Comparison of ENCODE assay signal across 26 cellular contexts in the genomic region with DNA sequence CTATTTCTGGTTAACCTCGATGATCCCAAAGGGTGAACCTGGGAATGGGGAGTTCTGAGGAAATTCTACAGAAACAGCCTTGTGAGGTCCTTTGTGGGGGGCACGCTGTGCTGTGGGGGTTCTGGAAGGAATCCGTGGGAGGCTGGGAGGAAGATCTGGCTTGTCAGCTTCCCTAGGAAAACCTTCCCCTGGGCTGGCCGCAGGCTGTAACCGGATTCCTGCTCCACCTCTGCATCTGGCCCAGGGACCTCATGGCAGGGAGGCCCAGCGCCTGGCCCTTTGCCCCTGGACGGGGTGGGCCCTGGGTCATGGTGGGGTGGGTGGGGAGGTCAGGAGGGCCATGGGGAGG. TPM values are rescaled to one million over a fixed set of nuclear protein-coding genes. Genes with fewer than 3 reads are reported as not detected.
A peak's percentile ranks its signal among the peaks of the same experiment; 100 is the strongest.
DNase-seq lines count a peak whose midpoint lies in the region; ATAC-seq and TF ChIP-seq lines count a peak whose summit lies in the region.
"Had no signal": no experiment of that assay in that cellular context is flagged by ENCODE, and none has a peak within 500 bp of the region (broad histone marks: within the 10 kb centered on the region; RNA-seq: fewer than 3 reads in every experiment).

No MANE protein-coding gene starts in this region.

- peak; percentile 78 for DNase-seq in ELF-1 (ENCODE audit: low read depth, low spot score)
- DNase-seq in cerebellar cortex (ENCODE audit: low spot score): peak; percentile 54
- DNase-seq in right atrium auricular region (ENCODE audit: low spot score): no peak
- peak; percentile 66 for DNase-seq in sciatic nerve (ENCODE audit: low spot score)
- DNase-seq in naive thymus-derived CD4-positive, alpha-beta T cell: no peak
- no peak for DNase-seq in NCI-H1417 treated with DMSO at 0.1 percent for 48 hours (lab: John Stamatoyannopoulos, UW)
- no peak for DNase-seq in HT-29 (ENCODE audit: low spot score)
- DNase-seq: activated B cell treated with CpG ODN at 0.5 μM for 24 hours; activated naive CD8-positive, alpha-beta T cell treated with anti-CD3 and anti-CD28 coated beads for 36 hours; H9; hypothalamus; left colon; NCI-H1694 treated with DMSO at 0.1 percent for 48 hours; NCI-H446 treated with DMSO at 0.1 percent for 48 hours; ovary; SIG-M5; T-helper 2 cell; upper lobe of left lung had no signal

- CTCF ChIA-PET in naive thymus-derived CD4-positive, alpha-beta T cell (lab: Charles Lee): interaction anchor here (1.0 to 1.7 kb wide), 4 partner anchors 8 to 102 kb away, joined by 3 to 6 read pairs (median 4); no protein-coding TSS in a partner anchor

- H3K27ac Mint-ChIP-seq in naive thymus-derived CD4-positive, alpha-beta T cell: no peak overlapping the region
- H3K27ac Mint-ChIP-seq: activated B cell treated with CpG ODN at 0.5 μM for 24 hours; activated naive CD8-positive, alpha-beta T cell treated with anti-CD3 and anti-CD28 coated beads for 36 hours; activated T-helper 1 cell treated with anti-CD3 and anti-CD28 coated beads, Interleukin-12 subunit alpha, Interleukin-12 subunit beta, Interleukin-2, Interleukin-4 antibody, amounts not matched to agents 30 ng/mL and 10 ng/mL and 1 ng/mL, durations not matched to agents 14 hours and 24 hours and 36 hours; dendritic cell treated with granulocyte-macrophage colony-stimulating factor and Interleukin-4, amounts not matched to agents 40 ng/mL and 50 ng/mL, for 4 days had no signal

- no peaks in the 10 kb centered on the region for H3K36me3 ChIP-seq in right atrium auricular region
- H3K36me3 ChIP-seq in naive thymus-derived CD4-positive, alpha-beta T cell (ENCODE audit: control insufficient read depth in 2 of 3, insufficient read depth in 3 of 3, low read length in 3 of 3): no peaks in the 10 kb centered on the region
- H3K36me3 ChIP-seq: BLaER1 treated with 17β-estradiol and CSF1 and Interleukin-3, amounts not matched to agents 10 nM and 100 nM; ovary; upper lobe of left lung had no signal

- no peak overlapping the region for H3K4me3 ChIP-seq in right atrium auricular region
- no peak overlapping the region for H3K4me3 ChIP-seq in naive thymus-derived CD4-positive, alpha-beta T cell (ENCODE audit: low read length)
- H3K4me3 ChIP-seq: A549; BLaER1 treated with 17β-estradiol and CSF1 and Interleukin-3, amounts not matched to agents 10 nM and 100 nM; ovary; smooth muscle cell; upper lobe of left lung had no signal

- intact Hi-C loops in sciatic nerve (cut with DNase I): no loop called here
- intact Hi-C loops in naive thymus-derived CD4-positive, alpha-beta T cell (cut with micrococcal nuclease): no loop called here

- no peaks in the 10 kb centered on the region for H3K27me3 ChIP-seq in right atrium auricular region
- no peaks in the 10 kb centered on the region for H3K27me3 ChIP-seq in naive thymus-derived CD4-positive, alpha-beta T cell (ENCODE audit: control insufficient read depth in 2 of 2, insufficient read depth in 2 of 2, low read length in 2 of 2)
- H3K27me3 ChIP-seq: BLaER1 treated with 17β-estradiol and CSF1 and Interleukin-3, amounts not matched to agents 10 nM and 100 nM; ovary; upper lobe of left lung had no signal

- H3K4me3 Mint-ChIP-seq in naive thymus-derived CD4-positive, alpha-beta T cell: no peak overlapping the region
- H3K4me3 Mint-ChIP-seq: activated B cell treated with CpG ODN at 0.5 μM for 24 hours; activated naive CD8-positive, alpha-beta T cell treated with anti-CD3 and anti-CD28 coated beads for 36 hours; activated T-helper 1 cell treated with anti-CD3 and anti-CD28 coated beads, Interleukin-12 subunit alpha, Interleukin-12 subunit beta, Interleukin-2, Interleukin-4 antibody, amounts not matched to agents 30 ng/mL and 10 ng/mL and 1 ng/mL, durations not matched to agents 14 hours and 24 hours and 36 hours; dendritic cell treated with granulocyte-macrophage colony-stimulating factor and Interleukin-4, amounts not matched to agents 40 ng/mL and 50 ng/mL, for 4 days; H9 had no signal

- TF ChIP-seq CTCF in right atrium auricular region (IDR thresholded peaks at IDR 0.05): no peak

- no peaks in the 10 kb centered on the region for H3K27me3 Mint-ChIP-seq in naive thymus-derived CD4-positive, alpha-beta T cell

- H3K4me1 ChIP-seq in right atrium auricular region: peaks cover 0 to 21% of the 10 kb centered on the region in 2 donors
- H3K4me1 ChIP-seq in naive thymus-derived CD4-positive, alpha-beta T cell (ENCODE audit: control insufficient read depth in 2 of 2, insufficient read depth in 2 of 2, low read length in 2 of 2): peaks cover 12 to 28% of the 10 kb centered on the region in 2 donors
- H3K4me1 ChIP-seq: A549 had no signal

- peaks cover 0 to 1% (median 0%) of the 10 kb centered on the region in 11 donors for H3K9me3 Mint-ChIP-seq in naive thymus-derived CD4-positive, alpha-beta T cell
- H3K9me3 Mint-ChIP-seq: activated B cell treated with CpG ODN at 0.5 μM for 24 hours; activated naive CD8-positive, alpha-beta T cell treated with anti-CD3 and anti-CD28 coated beads for 36 hours; activated T-helper 1 cell treated with anti-CD3 and anti-CD28 coated beads, Interleukin-12 subunit alpha, Interleukin-12 subunit beta, Interleukin-2, Interleukin-4 antibody, amounts not matched to agents 30 ng/mL and 10 ng/mL and 1 ng/mL, durations not matched to agents 14 hours and 24 hours and 36 hours; dendritic cell treated with granulocyte-macrophage colony-stimulating factor and Interleukin-4, amounts not matched to agents 40 ng/mL and 50 ng/mL, for 4 days had no signal

- peak overlapping the region; percentile 75 to 76 for H3K27ac ChIP-seq in right atrium auricular region
- no peak overlapping the region for H3K27ac ChIP-seq in naive thymus-derived CD4-positive, alpha-beta T cell (ENCODE audit: low read depth, low read length)
- H3K27ac ChIP-seq: A549; BLaER1 treated with 17β-estradiol and CSF1 and Interleukin-3, amounts not matched to agents 10 nM and 100 nM; ovary had no signal

- H3K36me3 Mint-ChIP-seq in naive thymus-derived CD4-positive, alpha-beta T cell: no peaks in the 10 kb centered on the region
- H3K36me3 Mint-ChIP-seq: activated naive CD8-positive, alpha-beta T cell treated with anti-CD3 and anti-CD28 coated beads for 36 hours; brain had no signal

- peak; percentile 69 for ATAC-seq in sciatic nerve
- ATAC-seq in naive thymus-derived CD4-positive, alpha-beta T cell: no peak
- no peak for ATAC-seq in GM21515 (IDR thresholded peaks at IDR 0.05; ENCODE audit: unreplicated experiment)
- ATAC-seq: left colon had no signal

- no peaks in the 10 kb centered on the region for H3K9me3 ChIP-seq in right atrium auricular region
- no peaks in the 10 kb centered on the region for H3K9me3 ChIP-seq in naive thymus-derived CD4-positive, alpha-beta T cell (ENCODE audit: control insufficient read depth in 2 of 3, low read length in 3 of 3)
- H3K9me3 ChIP-seq: A549; BLaER1 treated with 17β-estradiol and CSF1 and Interleukin-3, amounts not matched to agents 10 nM and 100 nM; ovary; upper lobe of left lung had no signal

- POLR2A ChIA-PET in naive thymus-derived CD4-positive, alpha-beta T cell (lab: Charles Lee): interaction anchor here (0.6 kb wide), 1 partner anchor 8 kb away, joined by 4 read pairs; no protein-coding TSS in a partner anchor

- H3K4me1 Mint-ChIP-seq in naive thymus-derived CD4-positive, alpha-beta T cell: peaks cover 11 to 40% (median 26%) of the 10 kb centered on the region in 7 donors
- H3K4me1 Mint-ChIP-seq: activated B cell treated with CpG ODN at 0.5 μM for 24 hours had no signal

RNA-seq across cellular contexts. Expression of gene MEOX1, which starts 3.3 kb away (rescaled TPM):
- total RNA-seq in right atrium auricular region (10 to 100 TPM in 1 of 2 donors, 1 to 10 TPM in 1; 3.9 to 13.8 TPM), sciatic nerve (19.5 TPM)
- 1 to 10 TPM in 1 of 5 experiments, under 1 TPM in 4; 0.37 to 2.5 (median 0.54) TPM for total RNA-seq in naive thymus-derived CD4-positive, alpha-beta T cell
- 1 to 10 TPM in 1 of 2 donors, under 1 TPM in 1; 0.40 to 1.5 TPM for polyA plus RNA-seq in naive thymus-derived CD4-positive, alpha-beta T cell
- total RNA-seq in HT-29 (2014; rRNA removed; shearing (Covaris generic)): not detected in 2 replicates
- total RNA-seq: activated B cell treated with CpG ODN at 0.5 μM for 24 hours, fibroblast of lung, H9 had no signal
- polyA plus RNA-seq: A549, fibroblast of lung had no signal

Comparison
In these comparisons a context has a peak if more than half of its experiments do, and no peak if none do; other contexts are left out.
1. DNase-seq: peak in ELF-1 (single experiment), cerebellar cortex (single experiment) and sciatic nerve (single experiment); none in right atrium auricular region (single experiment), naive thymus-derived CD4-positive, alpha-beta T cell (0 of 9), NCI-H1417 treated with DMSO at 0.1 percent for 48 hours (single experiment) and HT-29 (single experiment).